8 cellular contexts compared by ENCODE assay signal in the genomic region with DNA sequence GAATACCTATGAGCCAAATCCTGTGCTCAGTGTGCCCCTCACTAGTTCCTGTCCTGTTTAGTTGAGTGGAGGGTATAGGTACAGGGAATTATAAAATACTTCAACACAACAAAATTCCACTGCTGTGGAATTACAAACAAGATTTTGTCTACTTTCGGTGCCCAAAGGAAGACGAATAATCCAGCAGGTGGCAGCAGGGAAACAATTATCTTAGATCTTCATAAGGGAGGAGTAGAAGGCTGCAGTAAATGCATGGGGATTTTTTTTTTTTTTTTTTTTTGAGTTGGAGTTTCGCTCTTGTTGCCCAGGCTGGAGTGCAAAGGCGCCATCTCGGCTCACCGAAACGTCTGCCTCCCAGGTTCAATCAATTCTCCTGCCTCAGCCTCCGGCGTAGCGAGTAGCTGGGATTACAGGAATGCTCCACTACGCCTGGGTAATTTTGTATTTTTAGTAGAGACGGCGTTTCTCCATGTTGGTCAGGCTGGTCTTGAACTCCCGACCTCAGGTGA. TPM values are rescaled to one million over a fixed set of nuclear protein-coding genes. Genes with fewer than 3 reads are reported as not detected.
DNase-seq lines count a peak whose midpoint lies in the region; ATAC-seq, FAIRE-seq and TF ChIP-seq lines count a peak whose summit lies in the region.

No MANE protein-coding gene starts in this region.

- peak overlapping the region; percentile 33 to 36 (median 35) for H3K4me3 ChIP-seq in mammary epithelial cell (replicated peaks in 1 of 3; ENCODE audit: insufficient read depth in 1 of 3, low read depth in 2 of 3, low read length in 3 of 3)
- peak overlapping the region in 2 of 3 experiments; percentile 61 to 67 for H3K4me3 ChIP-seq in keratinocyte (ENCODE audit: control insufficient read depth in 2 of 3, extremely low read depth in 1 of 3, insufficient read depth in 2 of 3, low read depth in 1 of 3, low read length in 3 of 3)

- H4K20me1 ChIP-seq in mammary epithelial cell (ENCODE audit: insufficient read depth, low read length) = no peaks in the 10 kb centered on the region
- H4K20me1 ChIP-seq in keratinocyte (ENCODE audit: control insufficient read depth, extremely low read depth, insufficient read depth, low read length) = peaks cover 2% of the 10 kb centered on the region

- H3K9me1 ChIP-seq in keratinocyte (ENCODE audit: control insufficient read depth, extremely low read depth, insufficient read depth, low read length) = no peaks in the 10 kb centered on the region

- H3K27me3 ChIP-seq in mammary epithelial cell (ENCODE audit: insufficient read depth, low read length) (no peaks in the 10 kb centered on the region), keratinocyte (ENCODE audit: control insufficient read depth, extremely low read depth, insufficient read depth, low read length) (no peaks in the 10 kb centered on the region)

- TSS peak; percentile 63 for BruUV-seq in mammary epithelial cell (replicated peaks; lab: Mats Ljungman, UMichigan)

- H3K27ac ChIP-seq in mammary epithelial cell (ENCODE audit: insufficient read depth, low read depth, low read length) (peak overlapping the region; percentile 97), keratinocyte (ENCODE audit: control insufficient read depth, insufficient read depth, low read length) (peak overlapping the region; percentile 94)

- in situ Hi-C loops in mammary epithelial cell (cut with MboI; ENCODE audit: low sequenced_read_pairs in 2 of 2) = loop anchor here in 1 of 2 donors (5.0 kb wide), 1 partner anchor 56 kb away; a partner anchor contains a TSS

- H3K4me2 ChIP-seq in mammary epithelial cell (ENCODE audit: insufficient read depth, low read depth, low read length) (peak overlapping the region; percentile 65), keratinocyte (ENCODE audit: control insufficient read depth, extremely low read depth, insufficient read depth, low read depth, low read length) (peak overlapping the region; percentile 46)

- 12% methylated on average over 6 of the region's 14 CpGs for WGBS in mammary epithelial cell (ENCODE audit: low coverage, missing lambda C conversion rate)

- intact Hi-C loops in mammary epithelial cell (cut with micrococcal nuclease) = loop anchor here (1.0 to 5.0 kb wide), 3 partner anchors 55 to 144 kb away; a partner anchor contains a TSS

- DNase-seq in GM10266 (ENCODE audit: extremely low spot score) (peak; percentile 51), NCI-H2029 treated with DMSO at 0.1 percent for 48 hours (lab: John Stamatoyannopoulos, UW) (peak; percentile 73), T-helper 2 cell (peak in 4 of 5 experiments; percentile 14 to 69 (median 28)), mammary epithelial cell (peak; percentile 81), keratinocyte (ENCODE audit: low read depth, low spot score) (no peak)
- DNase-seq in stimulated activated CD4-positive, alpha-beta T cell treated with anti-CD3 and anti-CD28 coated beads, Interleukin-12 subunit alpha, Interleukin-12 subunit beta, amount 100 ng/mL, for 4 hours = peak; percentile 25

- dilution Hi-C loops in mammary epithelial cell (cut with HindIII; ENCODE audit: low sequenced_read_pairs) = no loop called here
- dilution Hi-C loops in keratinocyte (cut with MboI; ENCODE audit: extremely low pct_ligation_motif_present, low sequenced_read_pairs) = no loop called here

- H3K79me2 ChIP-seq in mammary epithelial cell (ENCODE audit: insufficient read depth, low read length) (peaks cover 30% of the 10 kb centered on the region), keratinocyte (ENCODE audit: control insufficient read depth, insufficient read depth, low read length) (peaks cover 24% of the 10 kb centered on the region)

- TF ChIP-seq CTCF in GM10266 (IDR thresholded peaks at IDR 0.05; ENCODE audit: control insufficient read depth, insufficient read depth, low read depth, missing control alignments) (peak; percentile 59), mammary epithelial cell (conservative IDR thresholded peaks at IDR 0.05 in 1 of 2, IDR thresholded peaks at IDR 0.05 in 1 of 2; ENCODE audit: extremely low read depth in 1 of 2, insufficient read depth in 1 of 2, low read depth in 1 of 2, low read length in 2 of 2) (peak; percentile 64 to 71), keratinocyte (optimal IDR thresholded peaks at IDR 0.05 in 1 of 3, IDR thresholded peaks at IDR 0.05 in 1 of 3, conservative IDR thresholded peaks at IDR 0.05 in 1 of 3; ENCODE audit: extremely low read depth in 1 of 3, insufficient read depth in 2 of 3, low read length in 3 of 3) (peak; percentile 31 to 62 (median 53))

- H3K36me3 ChIP-seq in mammary epithelial cell (ENCODE audit: insufficient read depth, low read length) (no peaks in the 10 kb centered on the region), keratinocyte (ENCODE audit: control insufficient read depth in 2 of 2, extremely low read depth in 1 of 2, insufficient read depth in 2 of 2, low read length in 2 of 2) (no peaks in the 10 kb centered on the region)

- H3K9me3 ChIP-seq in mammary epithelial cell (replicated peaks; ENCODE audit: insufficient read depth, low read length) (no peaks in the 10 kb centered on the region), keratinocyte (ENCODE audit: control insufficient read depth, low read depth, low read length) (no peaks in the 10 kb centered on the region)

- CTCF ChIA-PET in mammary epithelial cell (lab: Charles Lee; ENCODE audit: low non-redundant PET) = no interaction called here

- H3K9ac ChIP-seq in mammary epithelial cell (ENCODE audit: insufficient read depth, low read length) (peak overlapping the region; percentile 89), keratinocyte (ENCODE audit: control insufficient read depth, extremely low read depth, insufficient read depth, low read length) (peak overlapping the region; percentile 81)

- H2AFZ ChIP-seq in mammary epithelial cell (ENCODE audit: low read depth, low read length) (peak overlapping the region; percentile 3), keratinocyte (ENCODE audit: control insufficient read depth, low read length) (peak overlapping the region; percentile 49)

- no peak for ATAC-seq in GM18520 (IDR thresholded peaks at IDR 0.05; ENCODE audit: unreplicated experiment)
- ATAC-seq in GM18909 (IDR thresholded peaks at IDR 0.05; ENCODE audit: poor library complexity, unreplicated experiment) = no peak

- FAIRE-seq in keratinocyte (lab: Jason Lieb, UNC) = no peak

- H3K4me1 ChIP-seq in mammary epithelial cell (ENCODE audit: insufficient read depth, low read length) (peaks cover 28% of the 10 kb centered on the region), keratinocyte (ENCODE audit: control insufficient read depth, extremely low read depth, insufficient read depth, low read length) (peaks cover 31% of the 10 kb centered on the region)

RNA-seq across cellular contexts. Expression of a gene that starts 2.0 kb away (rescaled TPM):
- 100 to 1,000 TPM in 1 of 2 donors, 10 to 100 TPM in 1; 94.2 to 103 TPM for total RNA-seq in mammary epithelial cell
- polyA plus RNA-seq in mammary epithelial cell (56.0 TPM), keratinocyte (98.6 to 148 TPM (median 124 TPM) in 3 replicates)
- polyA minus RNA-seq in mammary epithelial cell (271 TPM), keratinocyte (191 to 227 TPM (median 226 TPM) in 3 replicates)
- polyA plus RNA-seq in keratinocyte (2011; ENCODE audit: low read depth) = 40.9 TPM
- polyA plus RNA-seq in keratinocyte (2011; cell fraction: cytosol; rRNA removed) = 99.7 and 191 TPM in 2 replicates
- polyA plus RNA-seq in keratinocyte (2011; cell fraction: nucleus; rRNA removed) = 285 and 289 TPM in 2 replicates
- 45.5 and 51.0 TPM in 2 replicates for polyA plus RNA-seq in keratinocyte (2012; ENCODE audit: low replicate concordance)
- 42.0 TPM for polyA minus RNA-seq in keratinocyte (2011; cell fraction: cytosol; rRNA and poly(A)+ RNA removed)
- polyA minus RNA-seq in keratinocyte (2011; cell fraction: nucleus; rRNA and poly(A)+ RNA removed) = 151 and 276 TPM in 2 replicates

RNA-seq across cellular contexts. Expression of a gene that starts 6.3 kb away (rescaled TPM):
- 10 to 100 TPM; 34.3 to 71.3 TPM for total RNA-seq in mammary epithelial cell
- polyA plus RNA-seq in mammary epithelial cell (42.2 TPM), keratinocyte (41.6 to 69.9 TPM (median 47.5 TPM) in 3 replicates)
- polyA minus RNA-seq in mammary epithelial cell (39.1 TPM), keratinocyte (19.4 to 22.3 TPM (median 21.5 TPM) in 3 replicates)
- polyA plus RNA-seq in keratinocyte (2011; ENCODE audit: low read depth) = 133 TPM
- polyA plus RNA-seq in keratinocyte (2011; cell fraction: cytosol; rRNA removed) = 41.1 and 47.4 TPM in 2 replicates
- polyA plus RNA-seq in keratinocyte (2011; cell fraction: nucleus; rRNA removed) = 36.8 and 38.5 TPM in 2 replicates
- 32.5 and 49.8 TPM in 2 replicates for polyA plus RNA-seq in keratinocyte (2012; ENCODE audit: low replicate concordance)
- polyA minus RNA-seq in keratinocyte (2011; cell fraction: cytosol; rRNA and poly(A)+ RNA removed) = 30.1 TPM
- 10.5 and 11.2 TPM in 2 replicates for polyA minus RNA-seq in keratinocyte (2011; cell fraction: nucleus; rRNA and poly(A)+ RNA removed)

RNA-seq across cellular contexts. Expression of a gene that starts 20.6 kb away (rescaled TPM):
- not detected for total RNA-seq in mammary epithelial cell
- polyA plus RNA-seq in mammary epithelial cell (0.23 TPM), keratinocyte (0.18 to 0.42 TPM (median 0.34 TPM) in 3 replicates)
- polyA minus RNA-seq in mammary epithelial cell (not detected), keratinocyte (0.49 TPM in 1 of 3 replicates, not detected in the others)
- polyA plus RNA-seq in keratinocyte (2011; ENCODE audit: low read depth) = not detected
- 0.15 and 0.17 TPM in 2 replicates for polyA plus RNA-seq in keratinocyte (2011; cell fraction: cytosol; rRNA removed)
- polyA plus RNA-seq in keratinocyte (2011; cell fraction: nucleus; rRNA removed) = not detected in 2 replicates
- polyA plus RNA-seq in keratinocyte (2012; ENCODE audit: low replicate concordance) = 0.24 TPM in 1 of 2 replicates, not detected in the other
- not detected for polyA minus RNA-seq in keratinocyte (2011; cell fraction: cytosol; rRNA and poly(A)+ RNA removed)
- not detected in 2 replicates for polyA minus RNA-seq in keratinocyte (2011; cell fraction: nucleus; rRNA and poly(A)+ RNA removed)

RNA-seq across cellular contexts. Expression of a gene that starts 30.4 kb away (rescaled TPM):
- total RNA-seq in mammary epithelial cell = 10 to 100 TPM; 24.8 to 47.6 TPM
- 30.1 TPM for polyA plus RNA-seq in mammary epithelial cell
- polyA minus RNA-seq in mammary epithelial cell = 20.5 TPM
- 11.0 to 34.4 TPM (median 26.2 TPM) in 3 replicates for polyA plus RNA-seq in keratinocyte
- 32.6 TPM for polyA plus RNA-seq in keratinocyte (2011; ENCODE audit: low read depth)
- polyA plus RNA-seq in keratinocyte (2011; cell fraction: cytosol; rRNA removed) = 22.8 and 25.1 TPM in 2 replicates
- 33.4 and 35.9 TPM in 2 replicates for polyA plus RNA-seq in keratinocyte (2011; cell fraction: nucleus; rRNA removed)
- 44.4 and 44.9 TPM in 2 replicates for polyA plus RNA-seq in keratinocyte (2012; ENCODE audit: low replicate concordance)
- 7.4 to 17.6 TPM (median 10.6 TPM) in 3 replicates for polyA minus RNA-seq in keratinocyte
- 10.9 TPM for polyA minus RNA-seq in keratinocyte (2011; cell fraction: cytosol; rRNA and poly(A)+ RNA removed)
- 4.7 and 5.0 TPM in 2 replicates for polyA minus RNA-seq in keratinocyte (2011; cell fraction: nucleus; rRNA and poly(A)+ RNA removed)

RNA-seq across cellular contexts. Expression of a gene that starts 30.6 kb away (rescaled TPM):
- total RNA-seq in mammary epithelial cell = 1 to 10 TPM; 7.3 to 9.7 TPM
- 3.8 TPM for polyA plus RNA-seq in mammary epithelial cell
- polyA minus RNA-seq in mammary epithelial cell = 21.4 TPM
- 3.6 to 5.6 TPM (median 4.4 TPM) in 3 replicates for polyA plus RNA-seq in keratinocyte
- polyA plus RNA-seq in keratinocyte (2011; ENCODE audit: low read depth) = 1.7 TPM
- polyA plus RNA-seq in keratinocyte (2011; cell fraction: cytosol; rRNA removed) = 3.2 and 4.0 TPM in 2 replicates
- 9.5 and 10.2 TPM in 2 replicates for polyA plus RNA-seq in keratinocyte (2011; cell fraction: nucleus; rRNA removed)
- 4.3 TPM in 2 replicates for polyA plus RNA-seq in keratinocyte (2012; ENCODE audit: low replicate concordance)
- polyA minus RNA-seq in keratinocyte = 0.98 to 5.7 TPM (median 3.6 TPM) in 3 replicates
- polyA minus RNA-seq in keratinocyte (2011; cell fraction: cytosol; rRNA and poly(A)+ RNA removed) = 4.0 TPM
- 5.7 and 5.8 TPM in 2 replicates for polyA minus RNA-seq in keratinocyte (2011; cell fraction: nucleus; rRNA and poly(A)+ RNA removed)
